In genomic region chr12:115598827-115599226, GRCh38 we compare ENCODE assay signal across 10 cellular contexts.
DNase-seq lines count a peak whose midpoint lies in the region; ATAC-seq, FAIRE-seq and TF ChIP-seq lines count a peak whose summit lies in the region.
"Had no signal": no experiment of that assay in that cellular context is flagged by ENCODE, and none has a peak within 500 bp of the region (broad histone marks: within the 10 kb centered on the region; RNA-seq: fewer than 3 reads in every experiment).

No MANE protein-coding gene starts in this region.

- H3K4me2 ChIP-seq in fibroblast of lung (ENCODE audit: extremely low read depth, insufficient read depth, low read length): peak overlapping the region; percentile 40

- no peaks in the 10 kb centered on the region for H3K4me1 ChIP-seq in fibroblast of lung (ENCODE audit: control insufficient read depth, extremely low read depth, insufficient read depth, low read length)
- H3K4me1 ChIP-seq: colonic mucosa had no signal

- DNase-seq in left ventricle myocardium superior (no peak), Right ventricle myocardium inferior (ENCODE audit: missing footprints) (no peak), fibroblast of lung (ENCODE audit: low read depth in 2 of 2) (peak; percentile 16 to 27), nucleus accumbens (lab: John Stamatoyannopoulos, UW) (peak in 45 of 56 donors; percentile 2 to 77 (median 31)), HK-2 (ENCODE audit: unreplicated experiment) (no peak), HTR-8/SVneo (ENCODE audit: insufficient read length, low spot score) (no peak)
- DNase-seq: stimulated activated CD4-positive, alpha-beta T cell treated with anti-CD3 and anti-CD28 coated beads, Interleukin-2, amount 100 ng/mL, for 48 hours had no signal

- H3K36me3 ChIP-seq in fibroblast of lung (ENCODE audit: control insufficient read depth, insufficient read depth, low read length): no peaks in the 10 kb centered on the region
- H3K36me3 ChIP-seq: colonic mucosa had no signal

- no peak overlapping the region for H2AFZ ChIP-seq in fibroblast of lung (ENCODE audit: low read length)

- no peak for TF ChIP-seq CTCF in fibroblast of lung (conservative IDR thresholded peaks at IDR 0.05 in 1 of 2, IDR thresholded peaks at IDR 0.05 in 1 of 2; ENCODE audit: low read depth in 1 of 2, low read length in 2 of 2)

- H4K20me1 ChIP-seq in fibroblast of lung (ENCODE audit: control insufficient read depth, extremely low read depth, insufficient read depth, low read length): no peaks in the 10 kb centered on the region

- H3K9me3 ChIP-seq in fibroblast of lung (ENCODE audit: control insufficient read depth, insufficient read depth, low read depth, low read length): no peaks in the 10 kb centered on the region
- H3K9me3 ChIP-seq: colonic mucosa had no signal

- intact Hi-C loops in left ventricle myocardium superior (cut with micrococcal nuclease) (no loop called here), Right ventricle myocardium inferior (cut with DNase I) (no loop called here)

- H3K79me2 ChIP-seq in fibroblast of lung (ENCODE audit: control insufficient read depth, insufficient read depth, low read length): no peaks in the 10 kb centered on the region

- H3K4me3 ChIP-seq in fibroblast of lung (replicated peaks in 1 of 4; ENCODE audit: control extremely low read depth in 1 of 4, insufficient read depth in 1 of 4, low read depth in 3 of 4, low read length in 4 of 4): peak overlapping the region in 2 of 4 experiments; percentile 6 to 25
- H3K4me3 ChIP-seq: colonic mucosa had no signal

- no peak overlapping the region for H3K9ac ChIP-seq in fibroblast of lung (ENCODE audit: insufficient read depth, low read length)

- H3K27me3 ChIP-seq in fibroblast of lung (ENCODE audit: control insufficient read depth, insufficient read depth, low read length): no peaks in the 10 kb centered on the region

- H3K27ac ChIP-seq in fibroblast of lung (ENCODE audit: insufficient read depth, low read length): no peak overlapping the region
- H3K27ac ChIP-seq: colonic mucosa had no signal

- ATAC-seq in left ventricle myocardium superior (peak; percentile 20), Right ventricle myocardium inferior (no peak), GM21526 (IDR thresholded peaks at IDR 0.05; ENCODE audit: low FRiP score, unreplicated experiment) (no peak), GM21576 (IDR thresholded peaks at IDR 0.05; ENCODE audit: unreplicated experiment) (no peak)

- FAIRE-seq in HTR-8/SVneo (lab: Jason Lieb, UNC): no peak

Comparison
In these comparisons a context has a peak if more than half of its experiments do, and no peak if none do; other contexts are left out.
1. DNase-seq: peak in fibroblast of lung (2 of 2) and nucleus accumbens (45 of 56); none in left ventricle myocardium superior (single experiment), Right ventricle myocardium inferior (single experiment), HK-2 (single experiment) and HTR-8/SVneo (single experiment).